In genomic region chr2:160736629-160737028, GRCh38 we compare ENCODE assay signal across 17 cellular contexts.
DNase-seq lines count a peak whose midpoint lies in the region; ATAC-seq and TF ChIP-seq lines count a peak whose summit lies in the region.
"Had no signal": no experiment of that assay in that cellular context is flagged by ENCODE, and none has a peak within 500 bp of the region (broad histone marks: within the 10 kb centered on the region; RNA-seq: fewer than 3 reads in every experiment).

No MANE protein-coding gene starts in this region.

- no peaks in the 10 kb centered on the region for H3K27me3 ChIP-seq in smooth muscle cell (ENCODE audit: low read depth)
- H3K27me3 ChIP-seq: ascending aorta, right atrium auricular region had no signal

- TF ChIP-seq CTCF in smooth muscle cell (IDR thresholded peaks at IDR 0.05; ENCODE audit: borderline replicate concordance, insufficient read depth, poor library complexity, severe bottlenecking) = no peak

- no peaks in the 10 kb centered on the region for H3K4me1 ChIP-seq in smooth muscle cell (ENCODE audit: low read depth)
- H3K4me1 ChIP-seq: ascending aorta had no signal

- DNase-seq in HT1080 (ENCODE audit: low read depth) (peak; percentile 78), astrocyte of the hippocampus (ENCODE audit: low read depth, low spot score) (peak; percentile 74), iris pigment epithelial cell (ENCODE audit: low read depth) (peak; percentile 68), smooth muscle cell (lab: John Stamatoyannopoulos, UW; ENCODE audit: unreplicated experiment) (no peak), NCI-H1694 treated with DMSO at 0.1 percent for 48 hours (lab: John Stamatoyannopoulos, UW) (no peak), DMS153 (lab: John Stamatoyannopoulos, UW) (no peak), DMS153 treated with DMSO at 0.1 percent for 48 hours (lab: John Stamatoyannopoulos, UW; ENCODE audit: unreplicated experiment) (no peak)
- DNase-seq: activated CD4-positive, CD25-positive, alpha-beta regulatory T cell; activated CD8-positive, alpha-beta memory T cell treated with anti-CD3 and anti-CD28 coated beads, Interleukin-2, amount 50 U/mL, for 48 hours; H9; mucosa of descending colon; NCI-H146; NK-92 treated with Interleukin-12 subunit alpha and Interleukin-12 subunit beta, amount 100 ng/mL, for 24 hours; substantia nigra had no signal

- H3K4me2 ChIP-seq in smooth muscle cell = peak overlapping the region; percentile 33

- no peak overlapping the region for H3K4me3 ChIP-seq in smooth muscle cell
- H3K4me3 ChIP-seq: ascending aorta, mucosa of descending colon, right atrium auricular region had no signal

- no peaks in the 10 kb centered on the region for H4K20me1 ChIP-seq in smooth muscle cell (ENCODE audit: low read depth)

- no peak for ATAC-seq in HG03139 (IDR thresholded peaks at IDR 0.05; ENCODE audit: unreplicated experiment)
- ATAC-seq: mucosa of descending colon had no signal

- no peaks in the 10 kb centered on the region for H3F3A ChIP-seq in smooth muscle cell (ENCODE audit: low read depth)

- WGBS in smooth muscle cell (ENCODE audit: low lambda C conversion rate) = 6% methylated on average over 1 of the region's 1 CpG

- no peaks in the 10 kb centered on the region for H3K79me2 ChIP-seq in smooth muscle cell (ENCODE audit: low read depth)

- H3K27ac ChIP-seq in smooth muscle cell (ENCODE audit: low read depth) = peak overlapping the region; percentile 73
- H3K27ac ChIP-seq: ascending aorta, right atrium auricular region had no signal

- no peaks in the 10 kb centered on the region for H3K36me3 ChIP-seq in smooth muscle cell (ENCODE audit: low read depth)
- H3K36me3 ChIP-seq: ascending aorta, right atrium auricular region had no signal

- no peaks in the 10 kb centered on the region for H3K9me3 ChIP-seq in smooth muscle cell (replicated peaks; ENCODE audit: low read depth)
- H3K9me3 ChIP-seq: ascending aorta, mucosa of descending colon, right atrium auricular region had no signal

- no peak overlapping the region for H2AFZ ChIP-seq in smooth muscle cell (ENCODE audit: low read depth)

- H3K9ac ChIP-seq in smooth muscle cell (ENCODE audit: low read depth) = peak overlapping the region; percentile 52

Comparison
In these comparisons a context has a peak if more than half of its experiments do, and no peak if none do; other contexts are left out.
1. DNase-seq: peak in HT1080 (single experiment), astrocyte of the hippocampus (single experiment) and iris pigment epithelial cell (single experiment); none in smooth muscle cell (single experiment), NCI-H1694 treated with DMSO at 0.1 percent for 48 hours (single experiment), DMS153 (single experiment) and DMS153 treated with DMSO at 0.1 percent for 48 hours (single experiment).